Comparison of ENCODE assay signal across 13 cellular contexts in genomic region chr11:48141475-48142100, GRCh38.
DNase-seq lines count a peak whose midpoint lies in the region; ATAC-seq and TF ChIP-seq lines count a peak whose summit lies in the region.
"Had no signal": no experiment of that assay in that cellular context is flagged by ENCODE, and none has a peak within 500 bp of the region (broad histone marks: within the 10 kb centered on the region; RNA-seq: fewer than 3 reads in every experiment).

No MANE protein-coding gene starts in this region.

- ATAC-seq in left lung, result peak; percentile 26
- no peak for ATAC-seq in HG02610 (IDR thresholded peaks at IDR 0.05; ENCODE audit: unreplicated experiment)
- no peak for ATAC-seq in HG02970 (IDR thresholded peaks at IDR 0.05; ENCODE audit: low FRiP score, unreplicated experiment)

- intact Hi-C loops in left lung (cut with DNase I), result no loop called here

- DNase-seq in AG10803 (ENCODE audit: low read depth), result peak; percentile 55
- peak; percentile 38 for DNase-seq in ELR (ENCODE audit: low read depth)
- DNase-seq in astrocyte of the spinal cord (ENCODE audit: low read depth, low spot score), result peak; percentile 32
- no peak for DNase-seq in left lung
- DNase-seq in hypothalamus (lab: John Stamatoyannopoulos, UW), result no peak
- DNase-seq in C1 segment of cervical spinal cord (lab: John Stamatoyannopoulos, UW), result no peak
- DNase-seq: activated CD4-positive, alpha-beta T cell treated with anti-CD3 and anti-CD28 coated beads, Interleukin-2, amount 50 U/mL, for 1 hour; dorsolateral prefrontal cortex; NCI-H1694 treated with DMSO at 0.1 percent for 48 hours; stimulated activated CD4-positive, alpha-beta T cell treated with anti-CD3 and anti-CD28 coated beads, Interleukin-4, amount 100 ng/mL, for 1 hour; T-cell had no signal

- no peaks in the 10 kb centered on the region for H3K9me3 ChIP-seq in left lung

- in situ Hi-C loops in astrocyte of the spinal cord (cut with HindIII; ENCODE audit: low sequenced_read_pairs), result no loop called here

- H3K27ac ChIP-seq in left lung, result no peak overlapping the region

- H3K4me1 ChIP-seq in left lung, result peaks cover 0 to 3% of the 10 kb centered on the region in 2 donors

- H3K27me3 ChIP-seq in left lung, result no peaks in the 10 kb centered on the region
- H3K27me3 ChIP-seq: dorsolateral prefrontal cortex had no signal

- TF ChIP-seq CTCF in AG10803 (conservative IDR thresholded peaks at IDR 0.05; ENCODE audit: low read length) (no peak), astrocyte of the spinal cord (IDR thresholded peaks at IDR 0.05; ENCODE audit: low read depth, low read length) (no peak), left lung (IDR thresholded peaks at IDR 0.05) (no peak)

- H3K36me3 ChIP-seq in left lung, result peaks cover 0 to 88% of the 10 kb centered on the region in 2 donors

- H3K4me3 ChIP-seq in AG10803 (ENCODE audit: low read length), result no peak overlapping the region
- H3K4me3 ChIP-seq in astrocyte of the spinal cord (ENCODE audit: low read depth, low read length), result no peak overlapping the region
- H3K4me3 ChIP-seq in left lung, result no peak overlapping the region
- H3K4me3 ChIP-seq: dorsolateral prefrontal cortex had no signal

Comparison
In these comparisons a context has a peak if more than half of its experiments do, and no peak if none do; other contexts are left out.
1. DNase-seq: peak in AG10803 (single experiment), ELR (single experiment) and astrocyte of the spinal cord (single experiment); none in left lung (0 of 2), hypothalamus (0 of 51) and C1 segment of cervical spinal cord (0 of 14).